In the genomic region with DNA sequence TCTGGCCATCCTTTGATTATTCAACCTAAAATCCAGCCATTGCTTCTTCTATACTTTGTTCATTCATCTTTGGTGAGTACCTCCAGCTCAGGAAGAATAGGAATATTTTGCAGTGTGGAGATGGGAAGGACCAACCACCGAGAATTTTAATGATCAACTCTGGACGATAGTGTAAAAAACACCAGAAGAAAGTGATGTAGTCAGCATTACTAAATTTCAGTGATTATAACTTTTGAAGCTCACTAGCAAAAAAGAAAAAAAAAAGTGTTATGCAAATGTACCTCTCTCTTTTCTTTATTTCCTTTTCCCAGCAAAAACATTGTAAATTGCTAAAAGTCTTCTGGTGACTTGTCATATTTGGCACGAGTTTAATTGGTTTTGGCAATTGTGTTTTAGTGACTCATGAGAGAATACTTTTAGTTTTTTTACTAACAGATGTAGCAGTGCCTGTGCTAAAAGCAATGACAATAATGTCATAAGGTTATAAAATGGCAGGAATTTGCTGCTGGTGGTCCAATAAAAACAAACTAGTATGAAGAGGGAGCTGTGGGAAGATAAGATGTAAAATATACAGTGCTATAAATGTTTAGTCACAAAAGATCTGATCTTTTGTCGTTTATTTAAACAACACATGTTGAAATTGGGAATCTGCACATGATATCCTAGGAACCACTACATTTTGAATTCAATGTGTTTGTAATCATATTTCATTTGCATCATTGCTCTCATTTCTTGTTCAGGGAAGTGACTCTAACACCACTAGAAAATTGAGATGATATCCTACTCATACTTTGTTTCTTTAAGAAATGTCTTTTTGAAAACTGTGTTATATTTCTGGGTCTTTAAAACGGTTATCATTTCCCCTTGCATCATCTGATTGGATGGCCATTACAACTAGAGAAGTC, we compare ENCODE assay signal across 1 cellular context.
TF ChIP-seq lines count a peak whose summit lies in the region.

No MANE protein-coding gene starts in this region.

TF ChIP-seq in HepG2, 621 proteins besides CTCF, POLR2A, EP300 and RAD21:
- TF ChIP-seq ZNF407 (CRISPR knock-in tag; IDR thresholded peaks at IDR 0.05; ENCODE audit: not compliant biosample characterization) (no peak), NFIC (IDR thresholded peaks at IDR 0.05; ENCODE audit: low read length) (no peak), MAFF (IDR thresholded peaks at IDR 0.05; ENCODE audit: low read depth, low read length) (peak; percentile 36; the same call in 1 of the 2 replicates), MAFK (conservative IDR thresholded peaks at IDR 0.05 in 1 of 2, IDR thresholded peaks at IDR 0.05 in 1 of 2; ENCODE audit: low read length in 2 of 2) (peak in 1 of 2 experiments; percentile 63; a peak in 3 of 4 replicates)
TF ChIP-seq in HepG2: peak in this region for 2.
